In the genomic region with DNA sequence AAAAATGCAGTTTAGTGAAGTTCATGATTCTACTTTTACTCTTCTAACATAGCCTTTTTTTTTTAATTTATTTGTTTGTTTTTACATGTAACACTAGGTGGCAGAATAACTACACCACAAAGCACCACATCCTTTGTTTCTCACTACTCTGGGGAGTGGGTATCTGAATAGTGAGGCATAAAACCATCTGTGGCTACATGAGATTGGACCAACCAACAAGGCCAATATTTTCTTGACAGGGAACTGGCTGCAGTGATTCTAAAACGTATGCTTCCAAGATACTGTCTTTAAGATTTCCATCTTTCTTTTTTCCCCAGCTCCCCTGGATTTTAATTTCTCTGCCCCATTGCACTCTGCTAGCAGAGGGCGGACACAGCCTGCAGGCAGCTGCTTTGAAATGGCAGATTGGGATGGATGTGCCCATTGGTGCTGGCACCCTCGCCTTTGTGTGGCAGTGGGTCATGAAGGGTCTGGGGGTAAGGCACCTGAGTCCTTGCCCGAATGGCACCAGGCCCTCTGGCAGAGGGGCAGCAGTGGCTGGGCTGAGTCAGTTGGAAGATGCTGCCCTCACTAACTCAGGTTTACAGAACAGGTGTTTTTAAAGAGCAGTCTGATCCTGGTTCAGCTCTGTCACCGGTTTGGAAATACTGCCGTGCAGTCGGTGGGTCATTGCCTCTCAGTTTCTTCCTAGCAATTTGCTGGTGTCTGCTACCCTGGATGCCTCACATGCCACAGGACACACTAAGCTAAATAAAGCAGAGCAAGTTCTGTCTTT, we compare ENCODE assay signal across 8 cellular contexts.
A peak's percentile ranks its signal among the peaks of the same experiment; 100 is the strongest.
DNase-seq lines count a peak whose midpoint lies in the region; ATAC-seq, FAIRE-seq and TF ChIP-seq lines count a peak whose summit lies in the region.

No MANE protein-coding gene starts in this region.

- peak overlapping the region; percentile 43 for H3K9ac ChIP-seq in astrocyte (ENCODE audit: low read length)

- H3K36me3 Mint-ChIP-seq in CD14-positive monocyte = no peaks in the 10 kb centered on the region
- H3K36me3 Mint-ChIP-seq in astrocyte (ENCODE audit: low read depth, unreplicated experiment) = no peaks in the 10 kb centered on the region

- peaks cover 22% of the 10 kb centered on the region for H3K4me1 Mint-ChIP-seq in CD14-positive monocyte
- peaks cover 71% of the 10 kb centered on the region for H3K4me1 Mint-ChIP-seq in astrocyte (ENCODE audit: low read depth, unreplicated experiment)

- H3K36me3 ChIP-seq in astrocyte (ENCODE audit: insufficient read depth, low read length) = no peaks in the 10 kb centered on the region

- ATAC-seq in GM18858 (IDR thresholded peaks at IDR 0.05; ENCODE audit: unreplicated experiment) = peak; percentile 43
- peak; percentile 68 for ATAC-seq in left ventricle myocardium superior
- ATAC-seq in HG02973 (IDR thresholded peaks at IDR 0.05; ENCODE audit: unreplicated experiment) = no peak
- no peak for ATAC-seq in HG03565 (IDR thresholded peaks at IDR 0.05; ENCODE audit: unreplicated experiment)

- peak overlapping the region; percentile 48 for H3K4me2 ChIP-seq in astrocyte (ENCODE audit: low read length)

- intact Hi-C loops in CD14-positive monocyte (cut with micrococcal nuclease) = loop anchor here in 1 of 2 donors (5.0 kb wide), 1 partner anchor 569 kb away; no protein-coding TSS in a partner anchor
- intact Hi-C loops in left ventricle myocardium superior (cut with micrococcal nuclease) = loop anchor here (5.0 to 10.0 kb wide), 3 partner anchors 104 to 306 kb away; no protein-coding TSS in a partner anchor

- H3K4me3 Mint-ChIP-seq in CD14-positive monocyte (peak overlapping the region in 1 of 2 donors; percentile 71), astrocyte (ENCODE audit: unreplicated experiment) (no peak overlapping the region)

- H2AFZ ChIP-seq in astrocyte (ENCODE audit: low read depth, low read length) = no peak overlapping the region

- peaks cover 0 to 2% (median 0%) of the 10 kb centered on the region in 7 donors for H3K9me3 Mint-ChIP-seq in CD14-positive monocyte
- no peaks in the 10 kb centered on the region for H3K9me3 Mint-ChIP-seq in astrocyte (ENCODE audit: unreplicated experiment)

- DNase-seq in CD14-positive monocyte (ENCODE audit: low spot score) = no peak
- peak; percentile 38 for DNase-seq in NCI-H2171 (lab: John Stamatoyannopoulos, UW)
- DNase-seq in astrocyte (ENCODE audit: low read depth) = peak; percentile 74
- peak; percentile 47 for DNase-seq in left ventricle myocardium superior
- peak; percentile 86 for DNase-seq in renal cortical epithelial cell (ENCODE audit: low read depth)

- peak overlapping the region; percentile 41 to 89 (median 87) for H3K27ac Mint-ChIP-seq in CD14-positive monocyte
- peak overlapping the region; percentile 76 for H3K27ac Mint-ChIP-seq in astrocyte (ENCODE audit: unreplicated experiment)

- H3K79me2 ChIP-seq in astrocyte (ENCODE audit: insufficient read depth, low read length) = no peaks in the 10 kb centered on the region

- peak overlapping the region; percentile 39 for H3K27ac ChIP-seq in astrocyte (ENCODE audit: low read depth, low read length)

- H4K20me1 ChIP-seq in astrocyte (ENCODE audit: insufficient read depth, low read length) = no peaks in the 10 kb centered on the region

- no peaks in the 10 kb centered on the region for H3K27me3 ChIP-seq in astrocyte (ENCODE audit: insufficient read depth, low read length)

- H3K27me3 Mint-ChIP-seq in CD14-positive monocyte (ENCODE audit: low read depth in 3 of 3) = peaks cover 0 to 1% (median 0%) of the 10 kb centered on the region in 3 donors
- H3K27me3 Mint-ChIP-seq in astrocyte (ENCODE audit: low read depth, unreplicated experiment) = no peaks in the 10 kb centered on the region

- TF ChIP-seq CTCF in CD14-positive monocyte (IDR thresholded peaks at IDR 0.05) (peak; percentile 77), astrocyte (IDR thresholded peaks at IDR 0.05; ENCODE audit: insufficient read depth, low read depth, low read length) (peak; percentile 58)

- no peak for FAIRE-seq in astrocyte (lab: Jason Lieb, UNC)

- H3K4me1 ChIP-seq in astrocyte (ENCODE audit: insufficient read depth, low read length) = peaks cover 39% of the 10 kb centered on the region

- H3K4me3 ChIP-seq in astrocyte (ENCODE audit: insufficient read depth, low read depth, low read length) = no peak overlapping the region

- H3K9me3 ChIP-seq in astrocyte (ENCODE audit: insufficient read depth, low read depth, low read length) = no peaks in the 10 kb centered on the region

Comparison
In these comparisons a context has a peak if more than half of its experiments do, and no peak if none do; other contexts are left out.
1. ATAC-seq: peak in GM18858 (single experiment) and left ventricle myocardium superior (single experiment); none in HG02973 (single experiment) and HG03565 (single experiment).